ENCODE assay signal across 1 cellular context in the genomic region with DNA sequence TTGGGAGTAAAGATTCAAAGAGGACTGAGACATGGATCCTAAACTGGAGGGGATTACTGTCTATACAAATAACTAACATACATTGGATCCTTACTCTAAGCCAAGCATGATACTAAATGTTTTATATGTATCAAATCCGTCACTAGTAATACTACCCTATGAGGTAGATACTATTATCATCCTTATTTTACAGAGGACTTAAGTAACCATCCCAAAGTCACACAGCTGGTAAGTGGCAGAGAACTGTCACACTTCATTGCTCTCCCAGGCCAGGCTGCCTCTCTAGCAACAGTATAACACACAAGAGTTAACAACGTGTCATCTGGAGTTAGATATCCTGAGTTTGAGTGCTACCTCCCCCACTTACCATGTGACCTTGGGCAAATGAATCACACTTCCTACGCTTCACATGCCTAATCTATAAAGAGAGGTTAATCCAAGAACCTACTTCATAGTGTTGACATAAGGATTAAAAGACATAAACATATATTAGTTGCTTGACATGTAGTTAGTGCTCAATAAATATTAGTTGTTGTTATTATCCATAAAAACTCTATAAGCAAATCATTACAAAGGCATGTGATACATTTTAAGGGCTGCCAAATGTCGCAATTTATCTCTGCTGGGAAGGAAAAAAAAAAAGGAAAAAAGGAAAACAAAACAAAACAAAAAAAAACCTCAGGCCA.
TF ChIP-seq lines count a peak whose summit lies in the region.

No MANE protein-coding gene starts in this region.

TF ChIP-seq in K562, 482 proteins besides CTCF, POLR2A, EP300 and RAD21 (continued from another document and continues in another):
- TF ChIP-seq MYC (IDR thresholded peaks at IDR 0.05; ENCODE audit: low read depth, low read length) (peak; percentile 53; the same call in 1 of the 2 replicates), MYC (CRISPR knock-in tag; IDR thresholded peaks at IDR 0.05; ENCODE audit: borderline replicate concordance, low read depth) (no peak), CHAMP1 (IDR thresholded peaks at IDR 0.05) (no peak), ZNF668 (CRISPR knock-in tag; IDR thresholded peaks at IDR 0.05) (no peak), E2F4 (CRISPR knock-in tag; IDR thresholded peaks at IDR 0.05; ENCODE audit: low read depth) (no peak), ZBTB26 (CRISPR knock-in tag; IDR thresholded peaks at IDR 0.05) (no peak), E2F3 (CRISPR knock-in tag; IDR thresholded peaks at IDR 0.05) (no peak), SIRT6 (IDR thresholded peaks at IDR 0.05; ENCODE audit: low read depth, low read length) (no peak), GATAD2A (IDR thresholded peaks at IDR 0.05) (no peak), ZNF143 (CRISPR knock-in tag; IDR thresholded peaks at IDR 0.05) (no peak), KDM2B (CRISPR knock-in tag; IDR thresholded peaks at IDR 0.05) (no peak), HMG20B (CRISPR knock-in tag; IDR thresholded peaks at IDR 0.05) (no peak), ZEB2 (IDR thresholded peaks at IDR 0.05) (no peak), MCM5 (IDR thresholded peaks at IDR 0.05; ENCODE audit: low read depth) (no peak), SOX6 (IDR thresholded peaks at IDR 0.05) (peak; percentile 47; the same call in 1 of the 2 replicates), ARID3B (CRISPR knock-in tag; IDR thresholded peaks at IDR 0.05; ENCODE audit: borderline replicate concordance) (no peak), SREBF1 (IDR thresholded peaks at IDR 0.05; ENCODE audit: borderline replicate concordance, low read depth, low read length) (no peak), SNAPC5 (CRISPR knock-in tag; IDR thresholded peaks at IDR 0.05) (no peak), TAF7 (tag; IDR thresholded peaks at IDR 0.05) (no peak), CBX5 (IDR thresholded peaks at IDR 0.05; ENCODE audit: borderline replicate concordance, low read depth) (no peak), BCL6 (CRISPR knock-in tag; IDR thresholded peaks at IDR 0.05) (no peak), MAZ (CRISPR knock-in tag; conservative IDR thresholded peaks at IDR 0.05 in 1 of 2, IDR thresholded peaks at IDR 0.05 in 1 of 2) (no peak), SRF (CRISPR knock-in tag; IDR thresholded peaks at IDR 0.05) (no peak), KAT2B (IDR thresholded peaks at IDR 0.05; ENCODE audit: low read depth, low read length) (no peak), SP2 (IDR thresholded peaks at IDR 0.05; ENCODE audit: extremely low read depth, low read depth, low read length, poor library complexity, severe bottlenecking) (no peak), NCOA2 (IDR thresholded peaks at IDR 0.05; ENCODE audit: partially characterized antibody in 2 of 2) (no peak), SMAD2 (IDR thresholded peaks at IDR 0.05; ENCODE audit: low read depth, low read length) (no peak), CGGBP1 (CRISPR knock-in tag; IDR thresholded peaks at IDR 0.05) (no peak), CTBP1 (IDR thresholded peaks at IDR 0.05; ENCODE audit: borderline replicate concordance) (no peak)
- TF ChIP-seq, protein P1, sequence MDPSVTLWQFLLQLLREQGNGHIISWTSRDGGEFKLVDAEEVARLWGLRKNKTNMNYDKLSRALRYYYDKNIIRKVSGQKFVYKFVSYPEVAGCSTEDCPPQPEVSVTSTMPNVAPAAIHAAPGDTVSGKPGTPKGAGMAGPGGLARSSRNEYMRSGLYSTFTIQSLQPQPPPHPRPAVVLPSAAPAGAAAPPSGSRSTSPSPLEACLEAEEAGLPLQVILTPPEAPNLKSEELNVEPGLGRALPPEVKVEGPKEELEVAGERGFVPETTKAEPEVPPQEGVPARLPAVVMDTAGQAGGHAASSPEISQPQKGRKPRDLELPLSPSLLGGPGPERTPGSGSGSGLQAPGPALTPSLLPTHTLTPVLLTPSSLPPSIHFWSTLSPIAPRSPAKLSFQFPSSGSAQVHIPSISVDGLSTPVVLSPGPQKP (CRISPR knock-in tag; IDR thresholded peaks at IDR 0.05) = no peak
- TF ChIP-seq, protein P2, sequence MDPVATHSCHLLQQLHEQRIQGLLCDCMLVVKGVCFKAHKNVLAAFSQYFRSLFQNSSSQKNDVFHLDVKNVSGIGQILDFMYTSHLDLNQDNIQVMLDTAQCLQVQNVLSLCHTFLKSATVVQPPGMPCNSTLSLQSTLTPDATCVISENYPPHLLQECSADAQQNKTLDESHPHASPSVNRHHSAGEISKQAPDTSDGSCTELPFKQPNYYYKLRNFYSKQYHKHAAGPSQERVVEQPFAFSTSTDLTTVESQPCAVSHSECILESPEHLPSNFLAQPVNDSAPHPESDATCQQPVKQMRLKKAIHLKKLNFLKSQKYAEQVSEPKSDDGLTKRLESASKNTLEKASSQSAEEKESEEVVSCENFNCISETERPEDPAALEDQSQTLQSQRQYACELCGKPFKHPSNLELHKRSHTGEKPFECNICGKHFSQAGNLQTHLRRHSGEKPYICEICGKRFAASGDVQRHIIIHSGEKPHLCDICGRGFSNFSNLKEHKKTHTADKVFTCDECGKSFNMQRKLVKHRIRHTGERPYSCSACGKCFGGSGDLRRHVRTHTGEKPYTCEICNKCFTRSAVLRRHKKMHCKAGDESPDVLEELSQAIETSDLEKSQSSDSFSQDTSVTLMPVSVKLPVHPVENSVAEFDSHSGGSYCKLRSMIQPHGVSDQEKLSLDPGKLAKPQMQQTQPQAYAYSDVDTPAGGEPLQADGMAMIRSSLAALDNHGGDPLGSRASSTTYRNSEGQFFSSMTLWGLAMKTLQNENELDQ (CRISPR knock-in tag; IDR thresholded peaks at IDR 0.05; ENCODE audit: borderline replicate concordance) = no peak
- TF ChIP-seq, protein P3, sequence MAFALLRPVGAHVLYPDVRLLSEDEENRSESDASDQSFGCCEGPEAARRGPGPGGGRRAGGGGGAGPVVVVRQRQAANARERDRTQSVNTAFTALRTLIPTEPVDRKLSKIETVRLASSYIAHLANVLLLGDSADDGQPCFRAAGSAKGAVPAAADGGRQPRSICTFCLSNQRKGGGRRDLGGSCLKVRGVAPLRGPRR (CRISPR knock-in tag; IDR thresholded peaks at IDR 0.05) = no peak
- TF ChIP-seq, protein P4, sequence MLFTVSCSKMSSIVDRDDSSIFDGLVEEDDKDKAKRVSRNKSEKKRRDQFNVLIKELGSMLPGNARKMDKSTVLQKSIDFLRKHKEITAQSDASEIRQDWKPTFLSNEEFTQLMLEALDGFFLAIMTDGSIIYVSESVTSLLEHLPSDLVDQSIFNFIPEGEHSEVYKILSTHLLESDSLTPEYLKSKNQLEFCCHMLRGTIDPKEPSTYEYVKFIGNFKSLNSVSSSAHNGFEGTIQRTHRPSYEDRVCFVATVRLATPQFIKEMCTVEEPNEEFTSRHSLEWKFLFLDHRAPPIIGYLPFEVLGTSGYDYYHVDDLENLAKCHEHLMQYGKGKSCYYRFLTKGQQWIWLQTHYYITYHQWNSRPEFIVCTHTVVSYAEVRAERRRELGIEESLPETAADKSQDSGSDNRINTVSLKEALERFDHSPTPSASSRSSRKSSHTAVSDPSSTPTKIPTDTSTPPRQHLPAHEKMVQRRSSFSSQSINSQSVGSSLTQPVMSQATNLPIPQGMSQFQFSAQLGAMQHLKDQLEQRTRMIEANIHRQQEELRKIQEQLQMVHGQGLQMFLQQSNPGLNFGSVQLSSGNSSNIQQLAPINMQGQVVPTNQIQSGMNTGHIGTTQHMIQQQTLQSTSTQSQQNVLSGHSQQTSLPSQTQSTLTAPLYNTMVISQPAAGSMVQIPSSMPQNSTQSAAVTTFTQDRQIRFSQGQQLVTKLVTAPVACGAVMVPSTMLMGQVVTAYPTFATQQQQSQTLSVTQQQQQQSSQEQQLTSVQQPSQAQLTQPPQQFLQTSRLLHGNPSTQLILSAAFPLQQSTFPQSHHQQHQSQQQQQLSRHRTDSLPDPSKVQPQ (CRISPR knock-in tag; IDR thresholded peaks at IDR 0.05; ENCODE audit: borderline replicate concordance) = no peak
- TF ChIP-seq, protein P5, sequence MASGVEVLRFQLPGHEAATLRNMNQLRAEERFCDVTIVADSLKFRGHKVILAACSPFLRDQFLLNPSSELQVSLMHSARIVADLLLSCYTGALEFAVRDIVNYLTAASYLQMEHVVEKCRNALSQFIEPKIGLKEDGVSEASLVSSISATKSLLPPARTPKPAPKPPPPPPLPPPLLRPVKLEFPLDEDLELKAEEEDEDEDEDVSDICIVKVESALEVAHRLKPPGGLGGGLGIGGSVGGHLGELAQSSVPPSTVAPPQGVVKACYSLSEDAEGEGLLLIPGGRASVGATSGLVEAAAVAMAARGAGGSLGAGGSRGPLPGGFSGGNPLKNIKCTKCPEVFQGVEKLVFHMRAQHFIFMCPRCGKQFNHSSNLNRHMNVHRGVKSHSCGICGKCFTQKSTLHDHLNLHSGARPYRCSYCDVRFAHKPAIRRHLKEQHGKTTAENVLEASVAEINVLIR (CRISPR knock-in tag; IDR thresholded peaks at IDR 0.05) = no peak
- TF ChIP-seq, protein P6, sequence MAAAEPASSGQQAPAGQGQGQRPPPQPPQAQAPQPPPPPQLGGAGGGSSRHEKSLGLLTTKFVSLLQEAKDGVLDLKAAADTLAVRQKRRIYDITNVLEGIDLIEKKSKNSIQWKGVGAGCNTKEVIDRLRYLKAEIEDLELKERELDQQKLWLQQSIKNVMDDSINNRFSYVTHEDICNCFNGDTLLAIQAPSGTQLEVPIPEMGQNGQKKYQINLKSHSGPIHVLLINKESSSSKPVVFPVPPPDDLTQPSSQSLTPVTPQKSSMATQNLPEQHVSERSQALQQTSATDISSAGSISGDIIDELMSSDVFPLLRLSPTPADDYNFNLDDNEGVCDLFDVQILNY (CRISPR knock-in tag; IDR thresholded peaks at IDR 0.05) = no peak
- TF ChIP-seq, protein P7, sequence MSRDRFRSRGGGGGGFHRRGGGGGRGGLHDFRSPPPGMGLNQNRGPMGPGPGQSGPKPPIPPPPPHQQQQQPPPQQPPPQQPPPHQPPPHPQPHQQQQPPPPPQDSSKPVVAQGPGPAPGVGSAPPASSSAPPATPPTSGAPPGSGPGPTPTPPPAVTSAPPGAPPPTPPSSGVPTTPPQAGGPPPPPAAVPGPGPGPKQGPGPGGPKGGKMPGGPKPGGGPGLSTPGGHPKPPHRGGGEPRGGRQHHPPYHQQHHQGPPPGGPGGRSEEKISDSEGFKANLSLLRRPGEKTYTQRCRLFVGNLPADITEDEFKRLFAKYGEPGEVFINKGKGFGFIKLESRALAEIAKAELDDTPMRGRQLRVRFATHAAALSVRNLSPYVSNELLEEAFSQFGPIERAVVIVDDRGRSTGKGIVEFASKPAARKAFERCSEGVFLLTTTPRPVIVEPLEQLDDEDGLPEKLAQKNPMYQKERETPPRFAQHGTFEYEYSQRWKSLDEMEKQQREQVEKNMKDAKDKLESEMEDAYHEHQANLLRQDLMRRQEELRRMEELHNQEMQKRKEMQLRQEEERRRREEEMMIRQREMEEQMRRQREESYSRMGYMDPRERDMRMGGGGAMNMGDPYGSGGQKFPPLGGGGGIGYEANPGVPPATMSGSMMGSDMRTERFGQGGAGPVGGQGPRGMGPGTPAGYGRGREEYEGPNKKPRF (IDR thresholded peaks at IDR 0.05; ENCODE audit: low read depth, low read length) = no peak
